10 cellular contexts compared by ENCODE assay signal in genomic region chrX:107429090-107429489, GRCh38. TPM values are rescaled to one million over a fixed set of nuclear protein-coding genes. Genes with fewer than 3 reads are reported as not detected.
DNase-seq lines count a peak whose midpoint lies in the region; ATAC-seq and TF ChIP-seq lines count a peak whose summit lies in the region.
"Had no signal": no experiment of that assay in that cellular context is flagged by ENCODE, and none has a peak within 500 bp of the region (broad histone marks: within the 10 kb centered on the region; RNA-seq: fewer than 3 reads in every experiment).

No MANE protein-coding gene starts in this region.

- H3K4me1 Mint-ChIP-seq in activated CD8-positive, alpha-beta T cell treated with anti-CD3 and anti-CD28 coated beads, Interleukin-2, amount 10 ng/mL, durations not matched to agents 7 days and 5 days (ENCODE audit: low read depth): no peaks in the 10 kb centered on the region
- H3K4me1 Mint-ChIP-seq in activated T-helper 17 cell treated with anti-CD3 and anti-CD28 coated beads, Interleukin-2, amount 50 U/mL, for 72 hours: no peaks in the 10 kb centered on the region
- H3K4me1 Mint-ChIP-seq: central memory CD8-positive, alpha-beta T cell had no signal

- H3K56ac ChIP-seq in IMR-90 (ENCODE audit: extremely low read depth, insufficient read depth, low read length): no peak overlapping the region

- no peak overlapping the region for H2BK20ac ChIP-seq in IMR-90 (ENCODE audit: low read depth, low read length)

- no peaks in the 10 kb centered on the region for H3K79me1 ChIP-seq in IMR-90 (ENCODE audit: low read depth in 1 of 2, low read length in 2 of 2)

- no peak overlapping the region for H4K8ac ChIP-seq in IMR-90 (ENCODE audit: low read depth in 2 of 2, low read length in 2 of 2)

- H3K9me3 ChIP-seq in IMR-90 (ENCODE audit: control insufficient read depth, insufficient read depth, low read length): peaks cover 4% of the 10 kb centered on the region; the same call in 1 of the 2 replicates
- peaks cover 0 to 13% of the 10 kb centered on the region in 2 donors for H3K9me3 ChIP-seq in ascending aorta

- no peaks in the 10 kb centered on the region for H3K36me3 ChIP-seq in IMR-90 (ENCODE audit: control insufficient read depth, insufficient read depth, low read length)
- H3K36me3 ChIP-seq in ascending aorta: no peaks in the 10 kb centered on the region

- POLR2A ChIA-PET in IMR-90 (lab: Charles Lee; ENCODE audit: unreplicated experiment): no interaction called here
- POLR2A ChIA-PET in activated CD8-positive, alpha-beta T cell treated with anti-CD3 and anti-CD28 coated beads, Interleukin-2, amount 10 ng/mL, durations not matched to agents 7 days and 5 days (lab: Charles Lee): no interaction called here

- no peak overlapping the region for H3K4ac ChIP-seq in IMR-90 (ENCODE audit: low read depth, low read length)

- no peak overlapping the region for H3K9ac ChIP-seq in IMR-90 (ENCODE audit: low read depth, low read length)

- H3K36me3 Mint-ChIP-seq in activated CD8-positive, alpha-beta T cell treated with anti-CD3 and anti-CD28 coated beads, Interleukin-2, amount 10 ng/mL, durations not matched to agents 7 days and 5 days (ENCODE audit: low read depth): no peaks in the 10 kb centered on the region
- no peaks in the 10 kb centered on the region for H3K36me3 Mint-ChIP-seq in activated T-helper 17 cell treated with anti-CD3 and anti-CD28 coated beads, Interleukin-2, amount 50 U/mL, for 72 hours (ENCODE audit: low read depth)

- no peak overlapping the region for H4K91ac ChIP-seq in IMR-90 (ENCODE audit: insufficient read depth, low read depth, low read length)

- dilution Hi-C loops in IMR-90 (cut with HindIII; ENCODE audit: low sequenced_read_pairs, unreplicated experiment): no loop called here

- no CpG with 5 or more reads among the region's 6 CpGs for WGBS in IMR-90 (ENCODE audit: extremely low coverage in 2 of 2, insufficient read length in 1 of 2), 2 experiments

- intact Hi-C loops in IMR-90 (cut with micrococcal nuclease) (loop anchor here (5.0 kb wide), 1 partner anchor 402 kb away; no protein-coding TSS in a partner anchor), ascending aorta (cut with DNase I) (no loop called here)

- H2AK9ac ChIP-seq in IMR-90 (replicated peaks; ENCODE audit: low read depth, low read length, poor library complexity): no peak overlapping the region

- ATAC-seq in IMR-90 (ENCODE audit: low read depth) (no peak), GM21529 (IDR thresholded peaks at IDR 0.05; ENCODE audit: unreplicated experiment) (no peak), HG02885 (IDR thresholded peaks at IDR 0.05; ENCODE audit: poor library complexity, unreplicated experiment) (no peak)
- ATAC-seq in activated CD8-positive, alpha-beta T cell treated with anti-CD3 and anti-CD28 coated beads, Interleukin-2, amount 10 ng/mL, durations not matched to agents 7 days and 5 days: no peak
- ATAC-seq in activated T-helper 17 cell treated with anti-CD3 and anti-CD28 coated beads, Interleukin-2, amount 50 U/mL, for 72 hours (replicated peaks): no peak

- no peaks in the 10 kb centered on the region for H3K9me1 ChIP-seq in IMR-90 (ENCODE audit: insufficient read depth, low read length)

- H3K4me1 ChIP-seq in IMR-90 (ENCODE audit: control insufficient read depth, insufficient read depth, low read length): no peaks in the 10 kb centered on the region
- H3K4me1 ChIP-seq in ascending aorta: no peaks in the 10 kb centered on the region

- no peak overlapping the region for H3K4me3 Mint-ChIP-seq in activated CD8-positive, alpha-beta T cell treated with anti-CD3 and anti-CD28 coated beads, Interleukin-2, amount 10 ng/mL, durations not matched to agents 7 days and 5 days
- H3K4me3 Mint-ChIP-seq in activated T-helper 17 cell treated with anti-CD3 and anti-CD28 coated beads, Interleukin-2, amount 50 U/mL, for 72 hours: no peak overlapping the region
- H3K4me3 Mint-ChIP-seq: central memory CD8-positive, alpha-beta T cell; IgD-negative memory B cell had no signal

- H3K4me3 ChIP-seq in IMR-90 (ENCODE audit: insufficient read depth, low read depth, low read length) (no peak overlapping the region), ascending aorta (no peak overlapping the region)

- no peak overlapping the region for H2AK5ac ChIP-seq in IMR-90 (ENCODE audit: low read depth, low read length)

- H3K27me3 Mint-ChIP-seq in activated CD8-positive, alpha-beta T cell treated with anti-CD3 and anti-CD28 coated beads, Interleukin-2, amount 10 ng/mL, durations not matched to agents 7 days and 5 days (ENCODE audit: low read depth): peaks cover 2% of the 10 kb centered on the region
- peaks cover 5% of the 10 kb centered on the region for H3K27me3 Mint-ChIP-seq in activated T-helper 17 cell treated with anti-CD3 and anti-CD28 coated beads, Interleukin-2, amount 50 U/mL, for 72 hours
- H3K27me3 Mint-ChIP-seq: central memory CD8-positive, alpha-beta T cell had no signal

- TF ChIP-seq CTCF in IMR-90 (conservative IDR thresholded peaks at IDR 0.05; ENCODE audit: low read depth, low read length) (no peak), ascending aorta (IDR thresholded peaks at IDR 0.05) (no peak)

- in situ Hi-C loops in IMR-90 (cut with MboI; ENCODE audit: low sequenced_read_pairs): no loop called here

- no peak for TF ChIP-seq POLR2A in IMR-90 (IDR thresholded peaks at IDR 0.05; ENCODE audit: low read depth, low read length)

- H3K9me3 Mint-ChIP-seq in activated CD8-positive, alpha-beta T cell treated with anti-CD3 and anti-CD28 coated beads, Interleukin-2, amount 10 ng/mL, durations not matched to agents 7 days and 5 days (ENCODE audit: insufficient read depth): no peaks in the 10 kb centered on the region
- no peaks in the 10 kb centered on the region for H3K9me3 Mint-ChIP-seq in activated T-helper 17 cell treated with anti-CD3 and anti-CD28 coated beads, Interleukin-2, amount 50 U/mL, for 72 hours
- H3K9me3 Mint-ChIP-seq: central memory CD8-positive, alpha-beta T cell had no signal

- no peak overlapping the region for H2AFZ ChIP-seq in IMR-90 (replicated peaks; ENCODE audit: low read length, poor library complexity)

- H3K27me3 ChIP-seq in IMR-90 (ENCODE audit: control insufficient read depth, insufficient read depth, low read length) (peaks cover 3% of the 10 kb centered on the region), ascending aorta (no peaks in the 10 kb centered on the region)

- CTCF ChIA-PET in IMR-90 (lab: Yijun Ruan, JAX): interaction anchor here (0.6 kb wide), 1 partner anchor 35 kb away, joined by 5 read pairs; no protein-coding TSS in a partner anchor
- CTCF ChIA-PET in activated CD8-positive, alpha-beta T cell treated with anti-CD3 and anti-CD28 coated beads, Interleukin-2, amount 10 ng/mL, durations not matched to agents 7 days and 5 days (lab: Charles Lee): interaction anchor here (0.7 kb wide), 1 partner anchor 535 kb away, joined by 3 read pairs; no protein-coding TSS in a partner anchor

- no peak overlapping the region for H3K27ac Mint-ChIP-seq in activated CD8-positive, alpha-beta T cell treated with anti-CD3 and anti-CD28 coated beads, Interleukin-2, amount 10 ng/mL, durations not matched to agents 7 days and 5 days
- no peak overlapping the region for H3K27ac Mint-ChIP-seq in activated T-helper 17 cell treated with anti-CD3 and anti-CD28 coated beads, Interleukin-2, amount 50 U/mL, for 72 hours
- H3K27ac Mint-ChIP-seq: IgD-negative memory B cell had no signal

- no peak overlapping the region for H4K5ac ChIP-seq in IMR-90 (ENCODE audit: low read depth, low read length)

- H3K23ac ChIP-seq in IMR-90 (ENCODE audit: low read depth, low read length): no peak overlapping the region

- no peak overlapping the region for H3K14ac ChIP-seq in IMR-90 (replicated peaks; ENCODE audit: low read depth, low read length)

- no peak overlapping the region for H3K4me2 ChIP-seq in IMR-90 (ENCODE audit: low read depth, low read length)

- no peak overlapping the region for H2BK5ac ChIP-seq in IMR-90 (ENCODE audit: low read depth, low read length, poor library complexity, severe bottlenecking)

- peak; percentile 17 for DNase-seq in EL
- DNase-seq in IMR-90: peak; percentile 3
- DNase-seq in activated CD8-positive, alpha-beta T cell treated with anti-CD3 and anti-CD28 coated beads, Interleukin-2, amount 10 ng/mL, durations not matched to agents 7 days and 5 days: peak; percentile 34
- DNase-seq in medulla oblongata (ENCODE audit: extremely low spot score): peak; percentile 3
- DNase-seq in ascending aorta (ENCODE audit: low spot score in 2 of 2): no peak

- no peak overlapping the region for H3K27ac ChIP-seq in IMR-90 (ENCODE audit: insufficient read depth, low read length)
- H3K27ac ChIP-seq in ascending aorta: no peak overlapping the region

- no TSS peak for BruUV-seq in IMR-90 (replicated peaks; lab: Mats Ljungman, UMichigan)

- H2BK15ac ChIP-seq in IMR-90 (ENCODE audit: low read depth, low read length): no peak overlapping the region

- TF ChIP-seq RAD21 in IMR-90 (IDR thresholded peaks at IDR 0.05; ENCODE audit: low read length): no peak

- H2BK120ac ChIP-seq in IMR-90 (ENCODE audit: low read depth, low read length): no peak overlapping the region

- no peaks in the 10 kb centered on the region for H4K20me1 ChIP-seq in IMR-90 (ENCODE audit: insufficient read depth, low read length)

- H3K18ac ChIP-seq in IMR-90 (ENCODE audit: low read depth, low read length): no peak overlapping the region

TF ChIP-seq in IMR-90, 13 proteins besides CTCF, POLR2A, EP300 and RAD21:
- TF ChIP-seq, protein P1, sequence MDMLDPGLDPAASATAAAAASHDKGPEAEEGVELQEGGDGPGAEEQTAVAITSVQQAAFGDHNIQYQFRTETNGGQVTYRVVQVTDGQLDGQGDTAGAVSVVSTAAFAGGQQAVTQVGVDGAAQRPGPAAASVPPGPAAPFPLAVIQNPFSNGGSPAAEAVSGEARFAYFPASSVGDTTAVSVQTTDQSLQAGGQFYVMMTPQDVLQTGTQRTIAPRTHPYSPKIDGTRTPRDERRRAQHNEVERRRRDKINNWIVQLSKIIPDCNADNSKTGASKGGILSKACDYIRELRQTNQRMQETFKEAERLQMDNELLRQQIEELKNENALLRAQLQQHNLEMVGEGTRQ (IDR thresholded peaks at IDR 0.05; ENCODE audit: low read depth, low read length): no peak
- TF ChIP-seq RFX5 (IDR thresholded peaks at IDR 0.05; ENCODE audit: low read depth, low read length): no peak
- no peak for TF ChIP-seq FOS (IDR thresholded peaks at IDR 0.05; ENCODE audit: low read depth, low read length)

RNA-seq across cellular contexts. Expression of gene FRMPD3, which starts 20.4 kb away (rescaled TPM):
- under 0.01 TPM in 2 replicates for total RNA-seq in IMR-90 (2012; rRNA removed)
- polyA plus RNA-seq in IMR-90 (2012; rRNA removed): 0.17 and 0.19 TPM in 2 replicates
- 0.05 and 0.13 TPM in 2 replicates for polyA plus RNA-seq in IMR-90 (2012; cell fraction: cytosol; rRNA removed)
- polyA plus RNA-seq in IMR-90 (2012; cell fraction: nucleus; rRNA removed; ENCODE audit: low replicate concordance): 0.11 and 0.27 TPM in 2 replicates
- total RNA-seq in activated CD8-positive, alpha-beta T cell treated with anti-CD3 and anti-CD28 coated beads, Interleukin-2, amount 10 ng/mL, durations not matched to agents 7 days and 5 days: under 1 TPM in 1 of 2 experiments, not detected in 1; 0.05 TPM
- not detected for total RNA-seq in activated T-helper 17 cell treated with anti-CD3 and anti-CD28 coated beads, Interleukin-2, amount 50 U/mL, for 72 hours
- total RNA-seq in ascending aorta: 0.64 TPM
- polyA plus RNA-seq: IgD-negative memory B cell had no signal

Comparison
In these comparisons a context has a peak if more than half of its experiments do, and no peak if none do; other contexts are left out.
1. DNase-seq: peak in EL (single experiment), IMR-90 (single experiment), activated CD8-positive, alpha-beta T cell treated with anti-CD3 and anti-CD28 coated beads, Interleukin-2, amount 10 ng/mL, durations not matched to agents 7 days and 5 days (single experiment) and medulla oblongata (single experiment); none in ascending aorta (0 of 2).